22 cellular contexts compared by ENCODE assay signal in the genomic region with DNA sequence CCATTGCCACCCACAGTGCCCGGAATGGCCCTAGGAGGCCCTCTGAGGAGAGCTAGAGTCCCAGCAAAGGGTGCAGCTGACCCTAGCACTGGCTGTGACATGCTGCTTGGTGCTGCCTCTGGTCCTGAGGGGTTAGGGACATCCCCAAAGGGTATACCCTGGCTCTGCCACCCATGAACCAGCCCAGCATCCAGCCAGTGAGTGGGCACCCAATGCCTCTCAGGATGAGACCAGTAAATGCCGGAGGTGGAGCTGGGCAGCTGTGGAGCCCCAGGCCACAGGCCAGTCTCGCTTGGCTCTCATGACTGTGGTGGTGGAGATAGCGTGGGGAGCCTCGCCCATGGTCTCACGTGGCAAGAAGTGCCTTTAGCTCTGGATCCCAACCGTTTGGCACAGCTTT. TPM values are rescaled to one million over a fixed set of nuclear protein-coding genes. Genes with fewer than 3 reads are reported as not detected.
DNase-seq lines count a peak whose midpoint lies in the region; ATAC-seq and TF ChIP-seq lines count a peak whose summit lies in the region.
"Had no signal": no experiment of that assay in that cellular context is flagged by ENCODE, and none has a peak within 500 bp of the region (broad histone marks: within the 10 kb centered on the region; RNA-seq: fewer than 3 reads in every experiment).

No MANE protein-coding gene starts in this region.

- H3K27ac ChIP-seq in KMS-11 (no peak overlapping the region), body of pancreas (peak overlapping the region in 3 of 4 donors; percentile 93 to 98 (median 97))
- H3K27ac ChIP-seq: foreskin keratinocyte, ovary, sigmoid colon, transverse colon had no signal

- H3K4me2 ChIP-seq in KMS-11: peak overlapping the region; percentile 42; the same call in 1 of the 2 replicates

- no peaks in the 10 kb centered on the region for H3K36me3 Mint-ChIP-seq in natural killer cell
- H3K36me3 Mint-ChIP-seq in natural killer cell treated with Interleukin-12 subunit alpha and Interleukin-12 subunit beta and Interleukin-15 and Interleukin-18, amount 100 ng/mL, for 72 hours: no peaks in the 10 kb centered on the region

- H3K27me3 ChIP-seq in KMS-11 (ENCODE audit: insufficient read depth, low read depth): no peaks in the 10 kb centered on the region
- H3K27me3 ChIP-seq in body of pancreas: no peaks in the 10 kb centered on the region
- H3K27me3 ChIP-seq: foreskin keratinocyte, ovary, sigmoid colon, transverse colon had no signal

- H2AFZ ChIP-seq in KMS-11 (ENCODE audit: low read depth): no peak overlapping the region

- H4K20me1 ChIP-seq in KMS-11 (ENCODE audit: insufficient read depth): no peaks in the 10 kb centered on the region

- no peaks in the 10 kb centered on the region for H3K79me2 ChIP-seq in KMS-11 (ENCODE audit: insufficient read depth, low read depth)

- intact Hi-C loops in natural killer cell (cut with micrococcal nuclease): no loop called here
- intact Hi-C loops in body of pancreas (cut with DNase I): no loop called here

- peak overlapping the region in 1 of 2 donors; percentile 63 for H3K27ac Mint-ChIP-seq in natural killer cell
- peak overlapping the region in 1 of 2 donors; percentile 62 for H3K27ac Mint-ChIP-seq in natural killer cell treated with Interleukin-12 subunit alpha and Interleukin-12 subunit beta and Interleukin-15 and Interleukin-18, amount 100 ng/mL, for 72 hours
- H3K27ac Mint-ChIP-seq: dendritic cell treated with granulocyte-macrophage colony-stimulating factor and Interleukin-4, amounts not matched to agents 40 ng/mL and 50 ng/mL, for 4 days; IgD-negative memory B cell had no signal

- H3K4me1 ChIP-seq in KMS-11 (ENCODE audit: low read depth, poor library complexity, severe bottlenecking): peaks cover 29% of the 10 kb centered on the region
- H3K4me1 ChIP-seq in body of pancreas: peaks cover 86% of the 10 kb centered on the region
- H3K4me1 ChIP-seq: sigmoid colon, transverse colon had no signal

- peak overlapping the region; percentile 22 for H3K4me3 Mint-ChIP-seq in natural killer cell
- H3K4me3 Mint-ChIP-seq in natural killer cell treated with Interleukin-12 subunit alpha and Interleukin-12 subunit beta and Interleukin-15 and Interleukin-18, amount 100 ng/mL, for 72 hours: no peak overlapping the region
- H3K4me3 Mint-ChIP-seq: dendritic cell treated with granulocyte-macrophage colony-stimulating factor and Interleukin-4, amounts not matched to agents 40 ng/mL and 50 ng/mL, for 4 days had no signal

- no peak overlapping the region for H3K4me3 ChIP-seq in KMS-11 (IDR thresholded peaks at IDR 0.05; ENCODE audit: insufficient read depth, low read depth, low read length)
- no peak overlapping the region for H3K4me3 ChIP-seq in body of pancreas
- H3K4me3 ChIP-seq: ovary, sigmoid colon, transverse colon had no signal

- no peak for TF ChIP-seq POLR2A in body of pancreas (IDR thresholded peaks at IDR 0.05)

- WGBS in body of pancreas, 2 donors: 61 to 70% methylated on average over 3 to 7 of the region's 7 CpGs

- no peaks in the 10 kb centered on the region for H3K27me3 Mint-ChIP-seq in natural killer cell (ENCODE audit: low read depth in 2 of 2)
- no peaks in the 10 kb centered on the region for H3K27me3 Mint-ChIP-seq in natural killer cell treated with Interleukin-12 subunit alpha and Interleukin-12 subunit beta and Interleukin-15 and Interleukin-18, amount 100 ng/mL, for 72 hours
- H3K27me3 Mint-ChIP-seq: IgD-negative memory B cell had no signal

- DNase-seq in natural killer cell: no peak
- no peak for DNase-seq in natural killer cell treated with Interleukin-12 subunit alpha and Interleukin-12 subunit beta and Interleukin-15 and Interleukin-18, amount 100 ng/mL, for 72 hours (ENCODE audit: low spot score)
- DNase-seq in body of pancreas: no peak
- DNase-seq in NCI-H1092 treated with DMSO at 0.1 percent for 48 hours (lab: John Stamatoyannopoulos, UW): no peak
- DNase-seq: activated T-cell treated with anti-CD3 and anti-CD28 coated beads for 4 hours; foreskin keratinocyte; hippocampal formation; islet precursor cell; MV-4-11; NCI-H1930; NCI-H446; NK-92 treated with Interleukin-12 subunit alpha and Interleukin-12 subunit beta, amount 100 ng/mL, for 24 hours; ovary; RPMI8226; sigmoid colon; stimulated activated naive CD4-positive, alpha-beta T cell treated with Interleukin-2 at 50 U/mL for 16 hours; transverse colon had no signal

- no peaks in the 10 kb centered on the region for H3K9me3 ChIP-seq in body of pancreas
- H3K9me3 ChIP-seq: ovary, sigmoid colon, transverse colon had no signal

- no peak for ATAC-seq in natural killer cell
- no peak for ATAC-seq in natural killer cell treated with Interleukin-12 subunit alpha and Interleukin-12 subunit beta and Interleukin-15 and Interleukin-18, amount 100 ng/mL, for 72 hours
- no peak for ATAC-seq in body of pancreas
- no peak for ATAC-seq in HG02840 (IDR thresholded peaks at IDR 0.05; ENCODE audit: low FRiP score, unreplicated experiment)
- no peak for ATAC-seq in HG02973 (IDR thresholded peaks at IDR 0.05; ENCODE audit: unreplicated experiment)
- ATAC-seq: foreskin keratinocyte had no signal

- no peak overlapping the region for H3K9ac ChIP-seq in KMS-11

- TF ChIP-seq CTCF in natural killer cell (IDR thresholded peaks at IDR 0.05) (no peak), KMS-11 (conservative IDR thresholded peaks at IDR 0.05; ENCODE audit: low read depth, low read length) (no peak), body of pancreas (IDR thresholded peaks at IDR 0.05) (no peak)

- H3K9me3 Mint-ChIP-seq in natural killer cell: no peaks in the 10 kb centered on the region
- no peaks in the 10 kb centered on the region for H3K9me3 Mint-ChIP-seq in natural killer cell treated with Interleukin-12 subunit alpha and Interleukin-12 subunit beta and Interleukin-15 and Interleukin-18, amount 100 ng/mL, for 72 hours
- H3K9me3 Mint-ChIP-seq: dendritic cell treated with granulocyte-macrophage colony-stimulating factor and Interleukin-4, amounts not matched to agents 40 ng/mL and 50 ng/mL, for 4 days; IgD-negative memory B cell had no signal

- no peaks in the 10 kb centered on the region for H3K36me3 ChIP-seq in KMS-11 (ENCODE audit: insufficient read depth)
- peaks cover 0 to 4% of the 10 kb centered on the region in 2 donors for H3K36me3 ChIP-seq in body of pancreas (replicated peaks in 1 of 2; ENCODE audit: insufficient read depth in 1 of 2, low read depth in 2 of 2)
- H3K36me3 ChIP-seq: ovary had no signal

- peaks cover 25 to 34% of the 10 kb centered on the region in 2 donors for H3K4me1 Mint-ChIP-seq in natural killer cell
- peaks cover 21 to 23% of the 10 kb centered on the region in 2 donors for H3K4me1 Mint-ChIP-seq in natural killer cell treated with Interleukin-12 subunit alpha and Interleukin-12 subunit beta and Interleukin-15 and Interleukin-18, amount 100 ng/mL, for 72 hours (ENCODE audit: low read depth in 2 of 2)

RNA-seq across cellular contexts. Expression of gene CEL, which starts 3.7 kb away (rescaled TPM):
- total RNA-seq in natural killer cell (under 1 TPM; 0.18 to 0.68 (median 0.42) TPM), body of pancreas (1,000 to 10,000 TPM; 8,438 to 9,209 TPM)
- total RNA-seq in natural killer cell treated with Interleukin-12 subunit alpha and Interleukin-12 subunit beta and Interleukin-15 and Interleukin-18, amount 100 ng/mL, for 72 hours: 1 to 10 TPM in 1 of 2 donors, under 1 TPM in 1; 0.95 to 2.1 TPM

RNA-seq across cellular contexts. Expression of gene GTF3C5, which starts 27.3 kb away (rescaled TPM):
- 10 to 100 TPM; 52.6 to 69.2 (median 60.4) TPM for total RNA-seq in natural killer cell
- 10 to 100 TPM; 69.2 to 81.4 TPM for total RNA-seq in natural killer cell treated with Interleukin-12 subunit alpha and Interleukin-12 subunit beta and Interleukin-15 and Interleukin-18, amount 100 ng/mL, for 72 hours
- total RNA-seq in body of pancreas: 10 to 100 TPM; 43.1 to 57.7 TPM

Comparison
In these comparisons a context has a peak if more than half of its experiments do, and no peak if none do; other contexts are left out.
1. RNA of gene CEL, which starts 3.7 kb away (total RNA-seq): 8,438 to 9,209 TPM in body of pancreas; 0.95 to 2.1 TPM in natural killer cell treated with Interleukin-12 subunit alpha and Interleukin-12 subunit beta and Interleukin-15 and Interleukin-18, amount 100 ng/mL, for 72 hours and 0.18 to 0.68 TPM in natural killer cell; every median in the first group is over 1,000 times any median in the second.